30 cellular contexts compared by ENCODE assay signal in the genomic region with DNA sequence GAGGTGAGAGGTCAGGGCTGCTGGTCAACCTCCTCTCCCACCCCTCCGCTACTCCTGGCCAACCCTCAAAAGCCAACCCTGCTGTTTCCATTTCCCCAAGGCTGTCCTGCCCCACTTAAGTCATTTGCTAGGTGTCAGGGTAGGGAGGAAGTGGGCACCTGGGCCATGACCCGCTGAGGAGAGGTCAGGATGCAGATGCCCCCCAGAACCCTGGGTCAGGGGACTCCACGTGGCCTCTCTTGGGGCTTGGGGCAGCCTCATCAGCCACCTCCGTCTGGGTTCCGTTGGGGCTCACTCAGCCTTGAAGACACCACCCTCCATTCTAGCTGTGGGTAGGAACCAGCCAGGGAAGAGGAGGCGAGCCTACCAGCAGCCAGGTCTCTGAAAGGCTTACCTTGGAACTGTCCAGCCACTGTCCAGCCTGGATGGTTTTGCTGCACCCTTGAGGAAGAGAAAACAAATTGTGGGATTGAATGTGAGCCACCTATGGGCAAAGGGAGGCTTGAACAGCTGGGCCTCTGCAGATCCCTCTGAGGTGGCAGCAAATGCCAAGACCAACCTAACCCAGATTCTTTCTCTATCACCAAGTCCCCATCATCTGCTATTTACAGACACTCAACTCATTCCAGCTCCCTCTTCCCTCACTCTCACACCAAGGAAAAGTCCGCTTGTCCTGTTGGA. TPM values are rescaled to one million over a fixed set of nuclear protein-coding genes. Genes with fewer than 3 reads are reported as not detected.
DNase-seq lines count a peak whose midpoint lies in the region; ATAC-seq, FAIRE-seq and TF ChIP-seq lines count a peak whose summit lies in the region.
"Had no signal": no experiment of that assay in that cellular context is flagged by ENCODE, and none has a peak within 500 bp of the region (broad histone marks: within the 10 kb centered on the region; RNA-seq: fewer than 3 reads in every experiment).

No MANE protein-coding gene starts in this region.

- H3K27me3 ChIP-seq in BLaER1 (no peaks in the 10 kb centered on the region), GM12878 (replicated peaks in 1 of 2; ENCODE audit: control insufficient read depth in 2 of 2, insufficient read depth in 2 of 2, low read length in 1 of 2) (no peaks in the 10 kb centered on the region)
- H3K27me3 ChIP-seq: esophagus squamous epithelium, gastrocnemius medialis had no signal

- H3K4me1 Mint-ChIP-seq in nephron: peaks cover 81% of the 10 kb centered on the region

- no peaks in the 10 kb centered on the region for H3K9me3 Mint-ChIP-seq in nephron
- H3K9me3 Mint-ChIP-seq: CD8-positive, alpha-beta memory T cell; stimulated activated memory B cell treated with anti-CD40 and anti-IgM and Interleukin-4, amounts not matched to agents 10 μg/mL and 1 μg/mL and 100 μg/mL, for 72 hours had no signal

- TF ChIP-seq EP300 in GM12878 (IDR thresholded peaks at IDR 0.05; ENCODE audit: borderline replicate concordance in 1 of 2, control insufficient read depth in 1 of 2, low read depth in 2 of 2, low read length in 2 of 2): no peak

- DNase-seq in GM12891 (ENCODE audit: insufficient read length, low spot score) (no peak), GM12878 (ENCODE audit: low read depth, low spot score) (no peak), D721Med (ENCODE audit: insufficient read length, low spot score) (no peak), GM10266 (ENCODE audit: extremely low spot score) (no peak)
- DNase-seq in activated T-cell treated with anti-CD3 and anti-CD28 coated beads, Interleukin-2, amount 50 U/mL, for 1 hour: no peak
- DNase-seq: activated CD4-positive, CD25-positive, alpha-beta regulatory T cell treated with anti-CD3 and anti-CD28 coated beads, Interleukin-2, amount 50 U/mL, for 72 hours; activated naive CD4-positive, alpha-beta T cell treated with anti-CD3 and anti-CD28 coated beads, Interleukin-2, amount 50 U/mL, for 16 hours; aorta; CD8-positive, alpha-beta memory T cell; central memory CD4-positive, alpha-beta T cell; effector CD4-positive, alpha-beta T cell; esophagus squamous epithelium; gastrocnemius medialis; GM23248; hippocampal formation; mucosa of descending colon; NCI-H1436; NCI-H2171; NCI-H526; small intestine; stimulated activated CD4-positive, alpha-beta T cell treated with anti-CD3 and anti-CD28 coated beads, Interleukin-2, amount 100 ng/mL, for 24 hours; T1000 had no signal

- H3K4me2 ChIP-seq in BLaER1 (peak overlapping the region; percentile 87), GM12878 (ENCODE audit: control insufficient read depth, insufficient read depth) (no peak overlapping the region)

- TF ChIP-seq POLR2A in GM12891 (IDR thresholded peaks at IDR 0.05; ENCODE audit: low read depth, low read length) (no peak), GM12878 (IDR thresholded peaks at IDR 0.05; ENCODE audit: low read depth, low read length) (no peak)

- no peaks in the 10 kb centered on the region for H3K36me3 ChIP-seq in BLaER1
- no peaks in the 10 kb centered on the region for H3K36me3 ChIP-seq in GM12878 (ENCODE audit: control insufficient read depth in 2 of 2, insufficient read depth in 2 of 2, low read length in 1 of 2)
- H3K36me3 ChIP-seq: esophagus squamous epithelium, gastrocnemius medialis, neutrophil, prostate gland had no signal

- no peak for FAIRE-seq in GM12891 (lab: Jason Lieb, UNC)
- no peak for FAIRE-seq in GM12878 (lab: Jason Lieb, UNC)
- no peak for FAIRE-seq in D721Med (lab: Jason Lieb, UNC)
- FAIRE-seq: GM19239, small intestine had no signal

- H3K36me3 Mint-ChIP-seq in nephron (ENCODE audit: low read depth): no peaks in the 10 kb centered on the region
- H3K36me3 Mint-ChIP-seq: stimulated activated memory B cell treated with anti-CD40 and anti-IgM and Interleukin-4, amounts not matched to agents 10 μg/mL and 1 μg/mL and 100 μg/mL, for 72 hours had no signal

- SMC1A ChIA-PET in GM12878 (lab: Charles Lee; ENCODE audit: uncharacterized antibody, unreplicated experiment): interaction anchor here (1.0 to 6.4 kb wide), 4 partner anchors 19 to 79 kb away, joined by 3 to 36 read pairs (median 10); partner anchors contain the start of gene APOL2

- peak overlapping the region; percentile 52 to 79 (median 60) for H3K27ac Mint-ChIP-seq in nephron
- H3K27ac Mint-ChIP-seq: stimulated activated memory B cell treated with anti-CD40 and anti-IgM and Interleukin-4, amounts not matched to agents 10 μg/mL and 1 μg/mL and 100 μg/mL, for 72 hours had no signal

- no peaks in the 10 kb centered on the region for H3K79me2 ChIP-seq in GM12878 (ENCODE audit: control insufficient read depth, insufficient read depth, low read length)

- no peaks in the 10 kb centered on the region for H3K27me3 Mint-ChIP-seq in nephron (ENCODE audit: low read depth)

- BruUV-seq in GM12878 (replicated peaks; lab: Mats Ljungman, UMichigan): no TSS peak

- H3K4me1 ChIP-seq in BLaER1: peaks cover 62% of the 10 kb centered on the region
- peaks cover 12% of the 10 kb centered on the region for H3K4me1 ChIP-seq in GM12878 (ENCODE audit: control insufficient read depth, insufficient read depth, low read length)

- 19% methylated on average over 7 of the region's 7 CpGs for WGBS in GM12878 (ENCODE audit: insufficient coverage, insufficient replicate concordance, low lambda C conversion rate, missing lambda C conversion rate)

- TF ChIP-seq CTCF in GM12878 (IDR thresholded peaks at IDR 0.05 in 2 of 3, conservative IDR thresholded peaks at IDR 0.05 in 1 of 3; ENCODE audit: control insufficient read depth in 2 of 3, extremely low read depth in 1 of 3, insufficient read depth in 1 of 3, low read depth in 3 of 3, low read length in 3 of 3) (no peak), nephron (IDR thresholded peaks at IDR 0.05; ENCODE audit: unreplicated experiment in 3 of 3) (no peak), D721Med (IDR thresholded peaks at IDR 0.05; ENCODE audit: insufficient read depth, missing control alignments) (no peak), GM10266 (IDR thresholded peaks at IDR 0.05; ENCODE audit: control insufficient read depth, insufficient read depth, low read depth, missing control alignments) (no peak)

- no peak for TF ChIP-seq RAD21 in GM12878 (IDR thresholded peaks at IDR 0.05; ENCODE audit: insufficient read depth, low read depth, low read length)

- no peak for ATAC-seq in GM12878
- ATAC-seq in HG02763 (IDR thresholded peaks at IDR 0.05; ENCODE audit: unreplicated experiment): no peak
- ATAC-seq: mucosa of descending colon; stimulated activated memory B cell treated with anti-CD40 and anti-IgM and Interleukin-4, amounts not matched to agents 10 μg/mL and 1 μg/mL and 100 μg/mL, for 72 hours had no signal

- CTCF ChIA-PET in GM12878 (lab: Yijun Ruan, JAX): interaction anchor here (0.8 to 6.7 kb wide), 7 partner anchors 19 to 102 kb away, joined by 3 to 94 read pairs (median 7); partner anchors contain the start of gene APOL2

- H3K27ac ChIP-seq in BLaER1: peak overlapping the region; percentile 51
- no peak overlapping the region for H3K27ac ChIP-seq in GM12878 (ENCODE audit: control insufficient read depth, insufficient read depth)
- H3K27ac ChIP-seq: GM23248, HL-60, neutrophil had no signal

- peak overlapping the region in 1 of 3 experiments; percentile 58 for H3K4me3 Mint-ChIP-seq in nephron
- H3K4me3 Mint-ChIP-seq: CD8-positive, alpha-beta memory T cell; stimulated activated memory B cell treated with anti-CD40 and anti-IgM and Interleukin-4, amounts not matched to agents 10 μg/mL and 1 μg/mL and 100 μg/mL, for 72 hours had no signal

- H2AFZ ChIP-seq in GM12878 (ENCODE audit: control insufficient read depth, low read depth, low read length): no peak overlapping the region
- H2AFZ ChIP-seq: GM23248 had no signal

- POLR2A ChIA-PET in GM12878 (lab: Charles Lee): no interaction called here

- in situ Hi-C loops in GM12878 (cut with MboI): no loop called here

- intact Hi-C loops in GM12878 (cut with micrococcal nuclease; ENCODE audit: unreplicated experiment): loop anchor here (10.0 kb wide), 1 partner anchor 286 kb away; the partner anchor contains the start of gene TXN2

- H3K9ac ChIP-seq in BLaER1 (no peak overlapping the region), GM12878 (ENCODE audit: control insufficient read depth, insufficient read depth, low read length) (no peak overlapping the region)
- H3K9ac ChIP-seq: GM23248 had no signal

- RAD21 ChIA-PET in GM12878 (lab: Charles Lee; ENCODE audit: unreplicated experiment): interaction anchor here (1.6 kb wide), 2 partner anchors 54 to 79 kb away, joined by 3 read pairs; no protein-coding TSS in a partner anchor

- H3K4me3 ChIP-seq in BLaER1: no peak overlapping the region
- no peak overlapping the region for H3K4me3 ChIP-seq in GM12878
- H3K4me3 ChIP-seq: esophagus squamous epithelium, gastrocnemius medialis, GM23248, mucosa of descending colon, prostate gland had no signal

- H4K20me1 ChIP-seq in BLaER1 (no peaks in the 10 kb centered on the region), GM12878 (ENCODE audit: control insufficient read depth, insufficient read depth) (no peaks in the 10 kb centered on the region)

- no peaks in the 10 kb centered on the region for H3K9me3 ChIP-seq in BLaER1
- no peaks in the 10 kb centered on the region for H3K9me3 ChIP-seq in GM12878 (replicated peaks; ENCODE audit: control insufficient read depth, insufficient read depth, low read length)
- H3K9me3 ChIP-seq: esophagus squamous epithelium, gastrocnemius medialis, mucosa of descending colon, neutrophil, prostate gland had no signal

RNA-seq across cellular contexts. Expression of gene APOL4, which starts 2.5 kb away (rescaled TPM):
- 0.14 TPM for polyA plus RNA-seq in GM12891 (2012; ENCODE audit: low read depth, missing spikeins)
- total RNA-seq in GM12878 (2013; cell fraction: nucleolus; rRNA removed): not detected in 2 replicates
- not detected in 2 replicates for total RNA-seq in GM12878 (2014; rRNA removed)
- total RNA-seq in GM12878 (2014; rRNA removed; fragmentation: Illumina TruSeq; extraction: Trizol): not detected in 2 replicates
- total RNA-seq in GM12878 (2021): 0.13 TPM in 1 of 2 replicates, not detected in the other
- polyA plus RNA-seq in GM12878 (2011; ENCODE audit: low read depth): 0.09 TPM
- not detected in 2 replicates for polyA plus RNA-seq in GM12878 (2011; rRNA removed)
- polyA plus RNA-seq in GM12878 (2011; cell fraction: cytosol; rRNA removed): not detected in 2 replicates
- polyA plus RNA-seq in GM12878 (2011; cell fraction: nucleus; rRNA removed): 0.04 and 0.09 TPM in 2 replicates
- 0.13 TPM in 1 of 2 replicates, not detected in the other for polyA plus RNA-seq in GM12878 (2012)
- polyA plus RNA-seq in GM12878 (2014; fragmentation: Illumina TruSeq; extraction: Trizol): 0.13 and 0.24 TPM in 2 replicates
- not detected for polyA plus RNA-seq in GM12878 (2014; fragmentation: Nextera tagmentation; extraction: Ambion mirVana)
- 0.03 and 0.22 TPM in 2 replicates for polyA plus RNA-seq in GM12878 (2014; rRNA removed)
- polyA plus RNA-seq in GM12878 (2016; fragmentation: Nextera tagmentation; extraction: Ambion mirVana): under 1 TPM in 1 of 2 experiments, not detected in 1; 0.19 TPM
- 0.26 TPM in 1 of 2 replicates, not detected in the other for polyA minus RNA-seq in GM12878 (2011; rRNA and poly(A)+ RNA removed)
- polyA minus RNA-seq in GM12878 (2011; cell fraction: cytosol; rRNA and poly(A)+ RNA removed): not detected in 2 replicates
- polyA minus RNA-seq in GM12878 (2011; cell fraction: nucleus; rRNA and poly(A)+ RNA removed): not detected in 2 replicates
- total RNA-seq: GM23248 had no signal
- polyA plus RNA-seq: CD8-positive, alpha-beta memory T cell; GM23248 had no signal

RNA-seq across cellular contexts. Expression of gene APOL3, which starts 38.5 kb away (rescaled TPM):
- polyA plus RNA-seq in GM12891 (2012; ENCODE audit: low read depth, missing spikeins): 18.0 TPM
- 65.5 and 77.0 TPM in 2 replicates for total RNA-seq in GM12878 (2013; cell fraction: nucleolus; rRNA removed)
- total RNA-seq in GM12878 (2014; rRNA removed): 66.8 and 66.9 TPM in 2 replicates
- 51.7 and 53.4 TPM in 2 replicates for total RNA-seq in GM12878 (2014; rRNA removed; fragmentation: Illumina TruSeq; extraction: Trizol)
- total RNA-seq in GM12878 (2021): 50.6 and 56.9 TPM in 2 replicates
- polyA plus RNA-seq in GM12878 (2011; ENCODE audit: low read depth): 23.9 TPM
- polyA plus RNA-seq in GM12878 (2011; rRNA removed): 48.6 and 52.4 TPM in 2 replicates
- 58.4 and 58.6 TPM in 2 replicates for polyA plus RNA-seq in GM12878 (2011; cell fraction: cytosol; rRNA removed)
- 53.1 and 75.8 TPM in 2 replicates for polyA plus RNA-seq in GM12878 (2011; cell fraction: nucleus; rRNA removed)
- 27.5 and 31.6 TPM in 2 replicates for polyA plus RNA-seq in GM12878 (2012)
- polyA plus RNA-seq in GM12878 (2014; fragmentation: Illumina TruSeq; extraction: Trizol): 62.4 and 63.1 TPM in 2 replicates
- polyA plus RNA-seq in GM12878 (2014; fragmentation: Nextera tagmentation; extraction: Ambion mirVana): 10 to 100 TPM in 1 of 2 experiments, 1 to 10 TPM in 1; 6.9 to 33.7 TPM
- 42.9 and 44.5 TPM in 2 replicates for polyA plus RNA-seq in GM12878 (2014; rRNA removed)
- polyA plus RNA-seq in GM12878 (2016; fragmentation: Nextera tagmentation; extraction: Ambion mirVana): 10 to 100 TPM; 21.1 to 23.3 TPM
- 72.4 and 88.2 TPM in 2 replicates for polyA minus RNA-seq in GM12878 (2011; rRNA and poly(A)+ RNA removed)
- 19.2 and 22.1 TPM in 2 replicates for polyA minus RNA-seq in GM12878 (2011; cell fraction: cytosol; rRNA and poly(A)+ RNA removed)
- 28.0 and 35.9 TPM in 2 replicates for polyA minus RNA-seq in GM12878 (2011; cell fraction: nucleus; rRNA and poly(A)+ RNA removed)

RNA-seq across cellular contexts. Expression of gene APOL2, which starts 40.3 kb away (rescaled TPM):
- 22.2 TPM for polyA plus RNA-seq in GM12891 (2012; ENCODE audit: low read depth, missing spikeins)
- 49.8 and 51.5 TPM in 2 replicates for total RNA-seq in GM12878 (2013; cell fraction: nucleolus; rRNA removed)
- 25.1 and 26.6 TPM in 2 replicates for total RNA-seq in GM12878 (2014; rRNA removed)
- 27.0 and 27.3 TPM in 2 replicates for total RNA-seq in GM12878 (2014; rRNA removed; fragmentation: Illumina TruSeq; extraction: Trizol)
- 29.0 and 32.9 TPM in 2 replicates for total RNA-seq in GM12878 (2021)
- polyA plus RNA-seq in GM12878 (2011; ENCODE audit: low read depth): 33.3 TPM
- polyA plus RNA-seq in GM12878 (2011; rRNA removed): 32.6 and 39.9 TPM in 2 replicates
- polyA plus RNA-seq in GM12878 (2011; cell fraction: cytosol; rRNA removed): 46.3 and 57.5 TPM in 2 replicates
- polyA plus RNA-seq in GM12878 (2011; cell fraction: nucleus; rRNA removed): 60.3 and 68.3 TPM in 2 replicates
- polyA plus RNA-seq in GM12878 (2012): 50.1 and 55.3 TPM in 2 replicates
- polyA plus RNA-seq in GM12878 (2014; fragmentation: Illumina TruSeq; extraction: Trizol): 22.3 and 24.9 TPM in 2 replicates
- polyA plus RNA-seq in GM12878 (2014; fragmentation: Nextera tagmentation; extraction: Ambion mirVana): 10 to 100 TPM in 1 of 2 experiments, 1 to 10 TPM in 1; 4.4 to 14.7 TPM
- 26.9 and 27.4 TPM in 2 replicates for polyA plus RNA-seq in GM12878 (2014; rRNA removed)
- polyA plus RNA-seq in GM12878 (2016; fragmentation: Nextera tagmentation; extraction: Ambion mirVana): 10 to 100 TPM; 12.3 to 13.7 TPM
- 65.0 and 103 TPM in 2 replicates for polyA minus RNA-seq in GM12878 (2011; rRNA and poly(A)+ RNA removed)
- 17.5 and 18.0 TPM in 2 replicates for polyA minus RNA-seq in GM12878 (2011; cell fraction: cytosol; rRNA and poly(A)+ RNA removed)
- polyA minus RNA-seq in GM12878 (2011; cell fraction: nucleus; rRNA and poly(A)+ RNA removed): 14.6 and 21.5 TPM in 2 replicates

RNA-seq across cellular contexts. Expression of gene APOL1, which starts 53.9 kb away (rescaled TPM):
- 46.5 TPM for polyA plus RNA-seq in GM12891 (2012; ENCODE audit: low read depth, missing spikeins)
- 27.2 and 29.3 TPM in 2 replicates for total RNA-seq in GM12878 (2013; cell fraction: nucleolus; rRNA removed)
- total RNA-seq in GM12878 (2014; rRNA removed): 13.7 and 14.4 TPM in 2 replicates
- 12.6 and 13.1 TPM in 2 replicates for total RNA-seq in GM12878 (2014; rRNA removed; fragmentation: Illumina TruSeq; extraction: Trizol)
- 27.4 and 28.6 TPM in 2 replicates for total RNA-seq in GM12878 (2021)
- polyA plus RNA-seq in GM12878 (2011; ENCODE audit: low read depth): 63.5 TPM
- polyA plus RNA-seq in GM12878 (2011; rRNA removed): 27.2 and 42.0 TPM in 2 replicates
- polyA plus RNA-seq in GM12878 (2011; cell fraction: cytosol; rRNA removed): 38.4 and 39.9 TPM in 2 replicates
- polyA plus RNA-seq in GM12878 (2011; cell fraction: nucleus; rRNA removed): 65.7 and 104 TPM in 2 replicates
- 68.7 and 73.3 TPM in 2 replicates for polyA plus RNA-seq in GM12878 (2012)
- 20.6 and 25.3 TPM in 2 replicates for polyA plus RNA-seq in GM12878 (2014; fragmentation: Illumina TruSeq; extraction: Trizol)
- polyA plus RNA-seq in GM12878 (2014; fragmentation: Nextera tagmentation; extraction: Ambion mirVana): 10 to 100 TPM in 1 of 2 experiments, 1 to 10 TPM in 1; 9.0 to 10.7 TPM
- 18.3 and 18.7 TPM in 2 replicates for polyA plus RNA-seq in GM12878 (2014; rRNA removed)
- polyA plus RNA-seq in GM12878 (2016; fragmentation: Nextera tagmentation; extraction: Ambion mirVana): 10 to 100 TPM; 17.2 to 18.0 TPM
- 33.8 and 34.1 TPM in 2 replicates for polyA minus RNA-seq in GM12878 (2011; rRNA and poly(A)+ RNA removed)
- polyA minus RNA-seq in GM12878 (2011; cell fraction: cytosol; rRNA and poly(A)+ RNA removed): 11.8 and 16.4 TPM in 2 replicates
- polyA minus RNA-seq in GM12878 (2011; cell fraction: nucleus; rRNA and poly(A)+ RNA removed): 15.2 and 21.3 TPM in 2 replicates
